8 cellular contexts compared by ENCODE assay signal in the genomic region with DNA sequence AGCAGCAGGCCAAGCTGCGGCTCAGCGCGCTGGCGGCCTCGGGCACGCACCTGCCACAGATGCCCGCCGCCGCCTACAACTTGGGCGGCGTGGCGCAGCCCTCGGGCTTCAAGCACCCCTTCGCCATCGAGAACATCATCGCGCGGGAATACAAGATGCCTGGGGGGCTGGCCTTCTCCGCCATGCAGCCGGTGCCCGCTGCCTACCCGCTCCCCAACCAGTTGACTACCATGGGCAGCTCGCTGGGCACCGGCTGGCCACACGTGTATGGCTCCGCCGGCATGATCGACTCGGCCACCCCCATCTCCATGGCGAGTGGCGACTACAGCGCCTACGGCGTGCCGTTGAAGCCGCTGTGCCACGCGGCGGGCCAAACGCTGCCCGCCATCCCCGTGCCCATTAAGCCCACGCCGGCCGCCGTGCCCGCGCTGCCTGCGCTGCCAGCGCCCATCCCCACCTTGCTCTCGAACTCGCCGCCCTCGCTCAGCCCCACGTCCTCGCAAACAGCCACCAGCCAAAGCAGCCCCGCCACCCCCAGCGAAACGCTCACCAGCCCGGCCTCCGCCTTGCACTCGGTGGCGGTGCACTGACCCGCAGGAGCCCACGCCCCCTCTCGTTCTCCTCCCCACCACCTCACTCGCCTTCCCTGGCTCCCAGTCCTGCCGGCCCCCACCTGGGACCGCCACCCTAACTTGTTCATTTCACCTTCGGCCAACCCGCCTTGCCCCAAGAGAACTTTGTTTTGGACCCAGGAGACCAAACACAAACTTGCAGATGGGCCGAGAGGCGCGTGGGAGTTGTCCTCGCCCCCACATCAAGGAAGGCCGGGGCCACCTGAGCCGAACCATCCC. TPM values are rescaled to one million over a fixed set of nuclear protein-coding genes. Genes with fewer than 3 reads are reported as not detected.
DNase-seq lines count a peak whose midpoint lies in the region; ATAC-seq, FAIRE-seq and TF ChIP-seq lines count a peak whose summit lies in the region.

No MANE protein-coding gene starts in this region.

- TF ChIP-seq POLR2A in GM12891 (IDR thresholded peaks at IDR 0.05; ENCODE audit: low read depth, low read length), result no peak

- no peaks in the 10 kb centered on the region for H3K36me3 Mint-ChIP-seq in progenitor cell of endocrine pancreas (ENCODE audit: insufficient read depth)

- no peak for FAIRE-seq in GM12891 (lab: Jason Lieb, UNC)

- peak overlapping the region; percentile 85 for H3K4me3 ChIP-seq in OCI-LY3 (ENCODE audit: low read length)
- peak overlapping the region; percentile 34 for H3K4me3 ChIP-seq in epithelial cell of proximal tubule (ENCODE audit: low read depth, low read length)

- H3K9me3 Mint-ChIP-seq in progenitor cell of endocrine pancreas (ENCODE audit: low read depth), result no peaks in the 10 kb centered on the region

- no peak overlapping the region for H3K27ac Mint-ChIP-seq in progenitor cell of endocrine pancreas

- H3K27me3 ChIP-seq in OCI-LY3 (ENCODE audit: low read depth, low read length), result no peaks in the 10 kb centered on the region

- TF ChIP-seq CTCF in OCI-LY3 (IDR thresholded peaks at IDR 0.05; ENCODE audit: low read depth, low read length), result no peak
- TF ChIP-seq CTCF in epithelial cell of proximal tubule (conservative IDR thresholded peaks at IDR 0.05; ENCODE audit: low read depth, low read length), result no peak
- TF ChIP-seq CTCF in progenitor cell of endocrine pancreas (IDR thresholded peaks at IDR 0.05; ENCODE audit: unreplicated experiment), result no peak

- H2AFZ ChIP-seq in OCI-LY3 (ENCODE audit: low read depth, low read length), result peak overlapping the region; percentile 59

- peak overlapping the region; percentile 96 for H3K4me2 ChIP-seq in OCI-LY3 (ENCODE audit: low read length)

- H3K4me1 ChIP-seq in OCI-LY3 (ENCODE audit: low read length), result peaks cover 41% of the 10 kb centered on the region

- H3K79me2 ChIP-seq in OCI-LY3 (ENCODE audit: low read length), result no peaks in the 10 kb centered on the region; the same call in 1 of the 2 replicates

- DNase-seq in epithelial cell of proximal tubule (ENCODE audit: low read depth), result no peak
- no peak for DNase-seq in progenitor cell of endocrine pancreas (ENCODE audit: low spot score, unreplicated experiment)
- no peak for DNase-seq in SIG-M5 (lab: John Stamatoyannopoulos, UW)
- DNase-seq in RKO (ENCODE audit: low spot score), result no peak
- no peak for DNase-seq in GM12891 (ENCODE audit: insufficient read length, low spot score)

- peak overlapping the region; percentile 54 for H3K27ac ChIP-seq in OCI-LY3 (ENCODE audit: low read length)

- H3K9me3 ChIP-seq in OCI-LY3 (ENCODE audit: insufficient read depth, low read length), result no peaks in the 10 kb centered on the region

- ATAC-seq in GM21423 (IDR thresholded peaks at IDR 0.05; ENCODE audit: unreplicated experiment) (peak; percentile 16), GM21367 (IDR thresholded peaks at IDR 0.05; ENCODE audit: unreplicated experiment) (no peak)

- H3K4me1 Mint-ChIP-seq in progenitor cell of endocrine pancreas (ENCODE audit: low read depth), result peaks cover 23% of the 10 kb centered on the region

- peak overlapping the region; percentile 85 for H3K9ac ChIP-seq in OCI-LY3 (ENCODE audit: low read length)

- peak overlapping the region; percentile 61 for H3K4me3 Mint-ChIP-seq in progenitor cell of endocrine pancreas (ENCODE audit: low read depth)

- H3K36me3 ChIP-seq in OCI-LY3 (replicated peaks; ENCODE audit: low read depth, low read length), result no peaks in the 10 kb centered on the region

- peaks cover 98% of the 10 kb centered on the region for H3K27me3 Mint-ChIP-seq in progenitor cell of endocrine pancreas

- no peaks in the 10 kb centered on the region for H4K20me1 ChIP-seq in OCI-LY3 (ENCODE audit: insufficient read depth, low read length)

TF ChIP-seq in GM12891, 5 proteins besides CTCF, POLR2A, EP300 and RAD21:
- TF ChIP-seq TAF1 (IDR thresholded peaks at IDR 0.05; ENCODE audit: low read depth, low read length) (no peak), PAX5 (IDR thresholded peaks at IDR 0.05; ENCODE audit: insufficient read depth, low read length, severe bottlenecking) (no peak), POLR2AphosphoS5 (IDR thresholded peaks at IDR 0.05; ENCODE audit: low read depth, low read length) (no peak), POU2F2 (IDR thresholded peaks at IDR 0.05; ENCODE audit: low read depth, low read length) (no peak), SPI1 (IDR thresholded peaks at IDR 0.05; ENCODE audit: low read depth, low read length) (no peak)

RNA-seq across cellular contexts. Expression of a gene that starts 1.5 kb away (rescaled TPM):
- total RNA-seq in epithelial cell of proximal tubule, result not detected in 2 replicates
- not detected in 2 replicates for total RNA-seq in progenitor cell of endocrine pancreas
- 0.04 TPM for polyA plus RNA-seq in GM12891 (2012; ENCODE audit: low read depth, missing spikeins)
